ENCODE assay signal across 6 cellular contexts in genomic region chr7:133611955-133612354, GRCh38.
"Had no signal": no experiment of that assay in that cellular context is flagged by ENCODE, and none has a peak within 500 bp of the region (broad histone marks: within the 10 kb centered on the region; RNA-seq: fewer than 3 reads in every experiment).

No MANE protein-coding gene starts in this region.

- H3K4me3 ChIP-seq: GM23248 had no signal

- DNase-seq: GM23248, GOT3, H9, HCEC 1CT, KBM-7 had no signal

- H3K9ac ChIP-seq: GM23248 had no signal

- H3K27ac ChIP-seq: GM23248 had no signal

- FAIRE-seq: HTR-8/SVneo had no signal

- H2AFZ ChIP-seq: GM23248 had no signal
